25 cellular contexts compared by ENCODE assay signal in the genomic region with DNA sequence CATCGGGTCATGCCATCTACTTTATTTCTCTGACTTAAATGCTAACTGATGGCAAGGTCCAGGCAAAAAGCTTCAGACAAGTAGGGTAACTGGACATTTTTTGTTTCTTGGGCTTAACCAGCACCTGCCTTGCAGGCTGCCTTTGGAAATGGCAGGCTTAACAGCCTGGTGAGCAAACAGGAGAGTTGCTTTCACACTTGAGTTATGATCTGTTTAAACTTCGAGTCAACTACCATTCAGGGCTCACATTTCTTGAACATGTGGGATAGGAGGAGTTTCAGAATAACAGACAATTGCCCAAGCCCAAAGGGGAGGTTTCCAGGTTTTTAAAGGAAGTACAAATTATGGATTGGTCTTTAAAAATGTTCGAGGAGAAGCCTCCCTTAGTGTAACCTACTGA.
"Had no signal": no experiment of that assay in that cellular context is flagged by ENCODE, and none has a peak within 500 bp of the region (broad histone marks: within the 10 kb centered on the region; RNA-seq: fewer than 3 reads in every experiment).

No MANE protein-coding gene starts in this region.

- DNase-seq: heart right ventricle; islet precursor cell; lower lobe of right lung; mammary epithelial cell; mesenchymal stem cell; naive thymus-derived CD8-positive, alpha-beta T cell; occipital lobe; ovary; retina; right cardiac atrium; stimulated activated CD4-positive, alpha-beta T cell treated with anti-CD3 and anti-CD28 coated beads, Interleukin-1b, Interleukin-23, amount 100 ng/mL, for 48 hours; stimulated activated CD4-positive, alpha-beta T cell treated with anti-CD3 and anti-CD28 coated beads, Interleukin-2, amount 100 ng/mL, for 48 hours; stimulated activated CD4-positive, alpha-beta T cell treated with anti-CD3 and anti-CD28 coated beads, Interleukin-4, amount 100 ng/mL, for 4 hours; stimulated activated CD8-positive, alpha-beta memory T cell treated with anti-CD3 and anti-CD28 coated beads, Interleukin-4, amount 100 ng/mL, for 48 hours; stimulated activated naive CD4-positive, alpha-beta T cell treated with Interleukin-2 at 50 U/mL for 16 hours; stimulated activated naive CD8-positive, alpha-beta T cell treated with anti-CD3 and anti-CD28 coated beads, Interleukin-15, amount 100 ng/mL, for 72 hours; substantia nigra; uterus had no signal

- H2AFZ ChIP-seq: hepatocyte had no signal

- H3K79me2 ChIP-seq: hepatocyte had no signal

- H3K27me3 ChIP-seq: heart right ventricle, hepatocyte, ovary, tibial nerve, uterus had no signal

- H3K36me3 ChIP-seq: heart right ventricle, lower lobe of right lung, ovary, prostate gland, tibial nerve, uterus had no signal

- H3K4me1 ChIP-seq: heart right ventricle, lower lobe of right lung, prostate gland, tibial nerve, uterus had no signal

- H3K4me3 ChIP-seq: heart right ventricle, hepatocyte, lower lobe of right lung, ovary, prostate gland, smooth muscle cell, tibial nerve, uterus had no signal

- H3K9me3 ChIP-seq: lower lobe of right lung, ovary, prostate gland, uterus had no signal

- ATAC-seq: heart right ventricle; left lobe of liver; lower lobe of right lung; naive thymus-derived CD8-positive, alpha-beta T cell; right cardiac atrium; sciatic nerve; stimulated activated memory B cell treated with anti-CD40 and anti-IgM and Interleukin-4, amounts not matched to agents 10 μg/mL and 1 μg/mL and 100 μg/mL, for 72 hours; stimulated activated naive CD8-positive, alpha-beta T cell treated with anti-CD3 and anti-CD28 coated beads, Interleukin-15, amount 100 ng/mL, for 72 hours had no signal

- H3K4me2 ChIP-seq: hepatocyte, smooth muscle cell had no signal

- H3K27ac ChIP-seq: heart right ventricle, hepatocyte, lower lobe of right lung, ovary, prostate gland, tibial nerve, uterus had no signal
